In genomic region chr7:19133891-19134290, GRCh38 we compare ENCODE assay signal across 39 cellular contexts. TPM values are rescaled to one million over a fixed set of nuclear protein-coding genes. Genes with fewer than 3 reads are reported as not detected.
"Had no signal": no experiment of that assay in that cellular context is flagged by ENCODE, and none has a peak within 500 bp of the region (broad histone marks: within the 10 kb centered on the region; RNA-seq: fewer than 3 reads in every experiment).

No MANE protein-coding gene starts in this region.

- H3K4me3 ChIP-seq: adrenal gland, ascending aorta, cardiac muscle cell, coronary artery, dorsolateral prefrontal cortex, pancreas, prostate gland, stomach, thyroid gland, upper lobe of left lung had no signal

- ATAC-seq: activated CD8-positive, alpha-beta T cell treated with anti-CD3 and anti-CD28 coated beads for 36 hours; activated naive CD4-positive, alpha-beta T cell treated with anti-CD3 and anti-CD28 coated beads, Interleukin-2, amount 50 U/mL, for 72 hours; left colon; naive thymus-derived CD8-positive, alpha-beta T cell; pancreas; sciatic nerve; stimulated activated memory B cell treated with anti-CD40 and anti-IgM and Interleukin-4, amounts not matched to agents 10 μg/mL and 1 μg/mL and 100 μg/mL, for 72 hours had no signal

- FAIRE-seq: kidney, pancreas, small intestine had no signal

- H3K36me3 ChIP-seq: adrenal gland, ascending aorta, cardiac muscle cell, pancreas, prostate gland, stomach, thyroid gland, upper lobe of left lung had no signal

- H3K4me3 Mint-ChIP-seq: activated B cell treated with CpG ODN at 0.5 μM for 24 hours; activated CD8-positive, alpha-beta T cell treated with anti-CD3 and anti-CD28 coated beads for 36 hours; naive thymus-derived CD8-positive, alpha-beta T cell; neural crest cell; stimulated activated memory B cell treated with anti-CD40 and anti-IgM and Interleukin-4, amounts not matched to agents 10 μg/mL and 1 μg/mL and 100 μg/mL, for 72 hours; T-helper 2 cell treated with Interferon-gamma antibody and Interleukin-4, amounts not matched to agents 5 μg/mL and 100 μg/mL, for 36 hours had no signal

- H3K27me3 Mint-ChIP-seq: activated CD8-positive, alpha-beta T cell treated with anti-CD3 and anti-CD28 coated beads for 36 hours; stimulated activated memory B cell treated with anti-CD40 and anti-IgM and Interleukin-4, amounts not matched to agents 10 μg/mL and 1 μg/mL and 100 μg/mL, for 72 hours had no signal

- H3K4me1 ChIP-seq: adrenal gland, ascending aorta, pancreas, prostate gland, stomach, thyroid gland, upper lobe of left lung had no signal

- H3K27me3 ChIP-seq: adrenal gland, ascending aorta, cardiac muscle cell, thyroid gland, upper lobe of left lung had no signal

- H3K4me1 Mint-ChIP-seq: activated B cell treated with CpG ODN at 0.5 μM for 24 hours; brain; naive thymus-derived CD8-positive, alpha-beta T cell; neural crest cell; stimulated activated memory B cell treated with anti-CD40 and anti-IgM and Interleukin-4, amounts not matched to agents 10 μg/mL and 1 μg/mL and 100 μg/mL, for 72 hours had no signal

- H3K36me3 Mint-ChIP-seq: activated naive CD4-positive, alpha-beta T cell treated with anti-CD3 and anti-CD28 coated beads, Interleukin-2, amount 50 U/mL, for 72 hours; brain; naive thymus-derived CD8-positive, alpha-beta T cell; stimulated activated memory B cell treated with anti-CD40 and anti-IgM and Interleukin-4, amounts not matched to agents 10 μg/mL and 1 μg/mL and 100 μg/mL, for 72 hours had no signal

- H3K9me3 Mint-ChIP-seq: activated B cell treated with CpG ODN at 0.5 μM for 24 hours; activated CD8-positive, alpha-beta T cell treated with anti-CD3 and anti-CD28 coated beads for 36 hours; activated T-helper 2 cell treated with anti-CD3 and anti-CD28 coated beads, Interferon-gamma antibody, Interleukin-2, Interleukin-4, amounts not matched to agents 10 μg/mL and 5 μg/mL and 100 μg/mL, durations not matched to agents 14 hours and 24 hours and 36 hours; brain; neural crest cell; stimulated activated memory B cell treated with anti-CD40 and anti-IgM and Interleukin-4, amounts not matched to agents 10 μg/mL and 1 μg/mL and 100 μg/mL, for 72 hours; T-helper 2 cell treated with Interferon-gamma antibody and Interleukin-4, amounts not matched to agents 5 μg/mL and 100 μg/mL, for 36 hours had no signal

- H3K27ac ChIP-seq: adrenal gland, ascending aorta, cardiac muscle cell, coronary artery, dorsolateral prefrontal cortex, pancreas, prostate gland, stomach, thyroid gland, upper lobe of left lung had no signal

- H3K27ac Mint-ChIP-seq: activated B cell treated with CpG ODN at 0.5 μM for 24 hours; activated CD8-positive, alpha-beta T cell treated with anti-CD3 and anti-CD28 coated beads for 36 hours; activated naive CD4-positive, alpha-beta T cell treated with anti-CD3 and anti-CD28 coated beads, Interleukin-2, amount 50 U/mL, for 72 hours; activated T-helper 2 cell treated with anti-CD3 and anti-CD28 coated beads, Interferon-gamma antibody, Interleukin-2, Interleukin-4, amounts not matched to agents 10 μg/mL and 5 μg/mL and 100 μg/mL, durations not matched to agents 14 hours and 24 hours and 36 hours; brain; naive thymus-derived CD8-positive, alpha-beta T cell; stimulated activated memory B cell treated with anti-CD40 and anti-IgM and Interleukin-4, amounts not matched to agents 10 μg/mL and 1 μg/mL and 100 μg/mL, for 72 hours; T-helper 2 cell treated with Interferon-gamma antibody and Interleukin-4, amounts not matched to agents 5 μg/mL and 100 μg/mL, for 36 hours had no signal

- DNase-seq: activated B cell treated with CpG ODN at 0.5 μM for 24 hours; activated CD4-positive, alpha-beta T cell treated with anti-CD3 and anti-CD28 coated beads, Interleukin-2, amount 50 U/mL, for 1 hour; activated CD8-positive, alpha-beta T cell treated with anti-CD3 and anti-CD28 coated beads for 36 hours; activated naive CD4-positive, alpha-beta T cell; activated T-cell treated with anti-CD3 and anti-CD28 coated beads, Interleukin-2, amount 50 U/mL, for 48 hours; adrenal gland; cerebellar nuclear complex; dorsolateral prefrontal cortex; effector memory CD4-positive, alpha-beta T cell; erythroblast; head of caudate nucleus; hippocampal formation; kidney; left colon; midbrain; naive thymus-derived CD8-positive, alpha-beta T cell; nucleus accumbens; pancreas; retina; small intestine; stimulated activated CD4-positive, alpha-beta T cell treated with anti-CD3 and anti-CD28 coated beads, Interleukin-1b, Interleukin-23, amount 100 ng/mL, for 48 hours; stimulated activated CD4-positive, alpha-beta T cell treated with anti-CD3 and anti-CD28 coated beads, Interleukin-4, amount 100 ng/mL, for 4 hours; stimulated activated CD8-positive, alpha-beta memory T cell treated with anti-CD3 and anti-CD28 coated beads, Interleukin-4, amount 100 ng/mL, for 48 hours; stomach; T-helper 1 cell; thyroid gland; upper lobe of left lung had no signal

- H3K9me3 ChIP-seq: adrenal gland, ascending aorta, pancreas, prostate gland, stomach, thyroid gland, upper lobe of left lung had no signal

RNA-seq across cellular contexts. Expression of gene FERD3L, which starts 11.3 kb away (rescaled TPM):
- total RNA-seq: activated B cell treated with CpG ODN at 0.5 μM for 24 hours; activated CD8-positive, alpha-beta T cell treated with anti-CD3 and anti-CD28 coated beads for 36 hours; activated naive CD4-positive, alpha-beta T cell treated with anti-CD3 and anti-CD28 coated beads, Interleukin-2, amount 50 U/mL, for 72 hours; activated T-helper 2 cell treated with anti-CD3 and anti-CD28 coated beads, Interferon-gamma antibody, Interleukin-2, Interleukin-4, amounts not matched to agents 10 μg/mL and 5 μg/mL and 100 μg/mL, durations not matched to agents 14 hours and 24 hours and 36 hours; adrenal gland; ascending aorta; cardiac muscle cell; kidney; left colon; lower leg skin; naive thymus-derived CD8-positive, alpha-beta T cell; neural crest cell; pancreas; prostate gland; sciatic nerve; stomach; thyroid gland; upper lobe of left lung had no signal
- polyA plus RNA-seq: adrenal gland; cardiac muscle cell; naive thymus-derived CD8-positive, alpha-beta T cell; pancreas; small intestine; stomach had no signal

RNA-seq across cellular contexts. Expression of gene TWIST1, which starts 16.5 kb away (rescaled TPM):
- total RNA-seq: activated B cell treated with CpG ODN at 0.5 μM for 24 hours; activated naive CD4-positive, alpha-beta T cell treated with anti-CD3 and anti-CD28 coated beads, Interleukin-2, amount 50 U/mL, for 72 hours; naive thymus-derived CD8-positive, alpha-beta T cell had no signal
- polyA plus RNA-seq: naive thymus-derived CD8-positive, alpha-beta T cell had no signal
